In genomic region chr9:38437193-38437823, GRCh38 we compare ENCODE assay signal across 1 cellular context.
TF ChIP-seq lines count a peak whose summit lies in the region.

No MANE protein-coding gene starts in this region.

TF ChIP-seq in HepG2, 621 proteins besides CTCF, POLR2A, EP300 and RAD21 (continued from another document and continues in another):
- TF ChIP-seq ZNF512 (CRISPR knock-in tag; IDR thresholded peaks at IDR 0.05) (no peak), RELA (CRISPR knock-in tag; IDR thresholded peaks at IDR 0.05) (no peak), ZNF136 (CRISPR knock-in tag; IDR thresholded peaks at IDR 0.05; ENCODE audit: low read depth) (no peak), ZNF367 (CRISPR knock-in tag; IDR thresholded peaks at IDR 0.05; ENCODE audit: borderline replicate concordance) (no peak), ZNF44 (CRISPR knock-in tag; IDR thresholded peaks at IDR 0.05) (no peak), BATF2 (CRISPR knock-in tag; IDR thresholded peaks at IDR 0.05) (no peak), RFXAP (CRISPR knock-in tag; IDR thresholded peaks at IDR 0.05; ENCODE audit: borderline replicate concordance) (no peak), TAF1 (CRISPR knock-in tag; IDR thresholded peaks at IDR 0.05) (peak; percentile 47; the same call in 1 of the 2 replicates), RBM22 (optimal IDR thresholded peaks at IDR 0.05; ENCODE audit: low read length) (no peak), MEF2D (CRISPR knock-in tag; IDR thresholded peaks at IDR 0.05) (peak; percentile 33; the same call in 1 of the 2 replicates), POGZ (CRISPR knock-in tag; IDR thresholded peaks at IDR 0.05) (0 out of 2 replicates have a peak, but pooled peaks have one; percentile 51), PATZ1 (CRISPR knock-in tag; IDR thresholded peaks at IDR 0.05) (peak; percentile 30; the same call in 1 of the 2 replicates), ETS1 (CRISPR knock-in tag; IDR thresholded peaks at IDR 0.05) (no peak), TSC22D2 (CRISPR knock-in tag; IDR thresholded peaks at IDR 0.05; ENCODE audit: borderline replicate concordance) (0 out of 2 replicates have a peak, but pooled peaks have one; percentile 52), YEATS2 (CRISPR knock-in tag; IDR thresholded peaks at IDR 0.05; ENCODE audit: borderline replicate concordance) (no peak), ZBTB25 (CRISPR knock-in tag; IDR thresholded peaks at IDR 0.05) (no peak), PBX3 (CRISPR knock-in tag; IDR thresholded peaks at IDR 0.05; ENCODE audit: borderline replicate concordance) (no peak), EHMT2 (IDR thresholded peaks at IDR 0.05; ENCODE audit: borderline replicate concordance, low read depth, low read length) (0 out of 2 replicates have a peak, but pooled peaks have one; percentile 10), TBX2 (CRISPR knock-in tag; IDR thresholded peaks at IDR 0.05; ENCODE audit: borderline replicate concordance) (peak; percentile 67), SMC3 (IDR thresholded peaks at IDR 0.05; ENCODE audit: low read length) (no peak; the same call in 1 of the 2 replicates), HNRNPL (IDR thresholded peaks at IDR 0.05; ENCODE audit: low read depth, low read length) (0 out of 2 replicates have a peak, but pooled peaks have one; percentile 31), HNF1A (IDR thresholded peaks at IDR 0.05; ENCODE audit: low read depth) (peak; percentile 21; the same call in 1 of the 2 replicates), HNF1A (CRISPR knock-in tag; IDR thresholded peaks at IDR 0.05; ENCODE audit: borderline replicate concordance) (peak; percentile 41; the same call in 1 of the 2 replicates), KDM5B (CRISPR knock-in tag; IDR thresholded peaks at IDR 0.05; ENCODE audit: borderline replicate concordance) (no peak), MAFF (IDR thresholded peaks at IDR 0.05; ENCODE audit: low read depth, low read length) (peak; percentile 67), SIX1 (CRISPR knock-in tag; IDR thresholded peaks at IDR 0.05; ENCODE audit: borderline replicate concordance) (no peak), ZSCAN30 (CRISPR knock-in tag; IDR thresholded peaks at IDR 0.05) (no peak), TGIF2 (CRISPR knock-in tag; IDR thresholded peaks at IDR 0.05) (no peak), ZBTB38 (CRISPR knock-in tag; IDR thresholded peaks at IDR 0.05) (0 out of 2 replicates have a peak, but pooled peaks have one; percentile 20), TFDP1 (CRISPR knock-in tag; IDR thresholded peaks at IDR 0.05; ENCODE audit: borderline replicate concordance) (0 out of 2 replicates have a peak, but pooled peaks have one; percentile 10), NR0B2 (CRISPR knock-in tag; IDR thresholded peaks at IDR 0.05) (no peak), DNMT3B (CRISPR knock-in tag; conservative IDR thresholded peaks at IDR 0.05) (no peak), ZNF777 (CRISPR knock-in tag; IDR thresholded peaks at IDR 0.05) (no peak), CREM (IDR thresholded peaks at IDR 0.05) (peak; percentile 68; the same call in 1 of the 2 replicates), CREM (CRISPR knock-in tag; IDR thresholded peaks at IDR 0.05) (no peak), ZNF335 (CRISPR knock-in tag; IDR thresholded peaks at IDR 0.05) (0 out of 2 replicates have a peak, but pooled peaks have one; percentile 56), RNF219 (CRISPR knock-in tag; IDR thresholded peaks at IDR 0.05) (no peak), ZC3H13 (CRISPR knock-in tag; IDR thresholded peaks at IDR 0.05) (no peak), ELF4 (CRISPR knock-in tag; IDR thresholded peaks at IDR 0.05; ENCODE audit: borderline replicate concordance) (peak; percentile 97), MIER2 (CRISPR knock-in tag; IDR thresholded peaks at IDR 0.05) (no peak), ZNF75D (CRISPR knock-in tag; IDR thresholded peaks at IDR 0.05; ENCODE audit: borderline replicate concordance) (no peak), TP53 (CRISPR knock-in tag; conservative IDR thresholded peaks at IDR 0.05) (no peak), ZBTB46 (CRISPR knock-in tag; IDR thresholded peaks at IDR 0.05; ENCODE audit: borderline replicate concordance) (no peak), MTA1 (CRISPR knock-in tag; IDR thresholded peaks at IDR 0.05; ENCODE audit: borderline replicate concordance) (no peak), NR2F1 (CRISPR knock-in tag; IDR thresholded peaks at IDR 0.05) (no peak), PHB2 (IDR thresholded peaks at IDR 0.05; ENCODE audit: partially characterized antibody) (no peak)
